ENCODE assay signal across 1 cellular context in genomic region chr1:215819114-215819513, GRCh38.
TF ChIP-seq lines count a peak whose summit lies in the region.

No MANE protein-coding gene starts in this region.

TF ChIP-seq in WTC11, 78 proteins besides CTCF, POLR2A, EP300 and RAD21 (continued from another document):
- TF ChIP-seq ATF2 (CRISPR knock-in tag; IDR thresholded peaks at IDR 0.05; ENCODE audit: borderline replicate concordance, low read depth) = no peak
- no peak for TF ChIP-seq RORB (CRISPR knock-in tag; IDR thresholded peaks at IDR 0.05)
- TF ChIP-seq, protein P1, sequence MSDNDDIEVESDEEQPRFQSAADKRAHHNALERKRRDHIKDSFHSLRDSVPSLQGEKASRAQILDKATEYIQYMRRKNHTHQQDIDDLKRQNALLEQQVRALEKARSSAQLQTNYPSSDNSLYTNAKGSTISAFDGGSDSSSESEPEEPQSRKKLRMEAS (CRISPR knock-in tag; IDR thresholded peaks at IDR 0.05) = no peak
- TF ChIP-seq PRRX2 (CRISPR knock-in tag; IDR thresholded peaks at IDR 0.05) = no peak
- TF ChIP-seq ZNF121 (CRISPR knock-in tag; IDR thresholded peaks at IDR 0.05) = no peak
- TF ChIP-seq NFATC4 (CRISPR knock-in tag; IDR thresholded peaks at IDR 0.05) = no peak
- TF ChIP-seq CDX4 (CRISPR knock-in tag; IDR thresholded peaks at IDR 0.05; ENCODE audit: borderline replicate concordance) = no peak
